6 cellular contexts compared by ENCODE assay signal in genomic region chrX:48956728-48957414, GRCh38. TPM values are rescaled to one million over a fixed set of nuclear protein-coding genes. Genes with fewer than 3 reads are reported as not detected.
A peak's percentile ranks its signal among the peaks of the same experiment; 100 is the strongest.
DNase-seq lines count a peak whose midpoint lies in the region; ATAC-seq lines count a peak whose summit lies in the region.

No MANE protein-coding gene starts in this region.

- H3K9me3 Mint-ChIP-seq in activated naive CD4-positive, alpha-beta T cell treated with anti-CD3 and anti-CD28 coated beads, Interleukin-2, amount 50 U/mL, for 72 hours: no peaks in the 10 kb centered on the region
- H3K9me3 Mint-ChIP-seq in memory B cell: no peaks in the 10 kb centered on the region

- H3K27ac ChIP-seq in HUES64 (ENCODE audit: low read depth, low read length): peak overlapping the region; percentile 99; the same call in 1 of the 2 replicates

- H3K27me3 Mint-ChIP-seq in memory B cell: no peaks in the 10 kb centered on the region

- H3K27ac Mint-ChIP-seq in activated naive CD4-positive, alpha-beta T cell treated with anti-CD3 and anti-CD28 coated beads, Interleukin-2, amount 50 U/mL, for 72 hours: peak overlapping the region; percentile 91 to 98
- H3K27ac Mint-ChIP-seq in memory B cell: peak overlapping the region; percentile 100

- H3K4me3 Mint-ChIP-seq in memory B cell: peak overlapping the region; percentile 72

- peak overlapping the region; percentile 89 for H3K4me3 ChIP-seq in HUES64 (ENCODE audit: low read length)

- DNase-seq in activated naive CD4-positive, alpha-beta T cell treated with anti-CD3 and anti-CD28 coated beads, Interleukin-2, amount 50 U/mL, for 72 hours (ENCODE audit: low spot score in 2 of 2): peak in 1 of 2 donors; percentile 81
- DNase-seq in memory B cell (ENCODE audit: low spot score in 2 of 2): peak; percentile 35 to 44
- DNase-seq in COR-L47 (lab: John Stamatoyannopoulos, UW): no peak
- DNase-seq in GF-D8 (lab: John Stamatoyannopoulos, UW): no peak
- no peak for DNase-seq in midbrain (lab: John Stamatoyannopoulos, UW)

- ATAC-seq in activated naive CD4-positive, alpha-beta T cell treated with anti-CD3 and anti-CD28 coated beads, Interleukin-2, amount 50 U/mL, for 72 hours: peak in 1 of 2 donors; percentile 40
- ATAC-seq in memory B cell (ENCODE audit: low read depth): peak; percentile 8

- peak overlapping the region; percentile 86 for H3K9ac ChIP-seq in HUES64 (ENCODE audit: low read depth, low read length)

- WGBS in HUES64: 4% methylated on average over 54 of the region's 61 CpGs

- H3K9me3 ChIP-seq in HUES64 (ENCODE audit: insufficient read depth, low read depth, low read length): no peaks in the 10 kb centered on the region

- peaks cover 42% of the 10 kb centered on the region for H3K4me1 Mint-ChIP-seq in memory B cell

- H3K36me3 Mint-ChIP-seq in activated naive CD4-positive, alpha-beta T cell treated with anti-CD3 and anti-CD28 coated beads, Interleukin-2, amount 50 U/mL, for 72 hours: peaks cover 0 to 17% of the 10 kb centered on the region in 2 donors
- peaks cover 3% of the 10 kb centered on the region for H3K36me3 Mint-ChIP-seq in memory B cell

- H3K4me1 ChIP-seq in HUES64 (ENCODE audit: insufficient read depth, low read length): no peaks in the 10 kb centered on the region

- H3K27me3 ChIP-seq in HUES64 (ENCODE audit: insufficient read depth, low read length): no peaks in the 10 kb centered on the region

- H3K36me3 ChIP-seq in HUES64 (ENCODE audit: insufficient read depth, low read length): peaks cover 30% of the 10 kb centered on the region

RNA-seq across cellular contexts. Expression of gene OTUD5, which starts 0.5 kb away (rescaled TPM):
- 30.9 TPM for polyA plus RNA-seq in HUES64 (2013, experiment 1 of 2)
- polyA plus RNA-seq in HUES64 (2013, experiment 2 of 2): 30.2 TPM
- total RNA-seq in activated naive CD4-positive, alpha-beta T cell treated with anti-CD3 and anti-CD28 coated beads, Interleukin-2, amount 50 U/mL, for 72 hours: 10 to 100 TPM; 76.8 to 82.4 TPM

RNA-seq across cellular contexts. Expression of gene KCND1, which starts 14.8 kb away (rescaled TPM):
- polyA plus RNA-seq in HUES64 (2013, experiment 1 of 2): 3.6 TPM
- polyA plus RNA-seq in HUES64 (2013, experiment 2 of 2): 2.5 TPM
- 10 to 100 TPM in 1 of 2 donors, 1 to 10 TPM in 1; 4.9 to 15.5 TPM for total RNA-seq in activated naive CD4-positive, alpha-beta T cell treated with anti-CD3 and anti-CD28 coated beads, Interleukin-2, amount 50 U/mL, for 72 hours

RNA-seq across cellular contexts. Expression of gene PIM2, which starts 38.0 kb away (rescaled TPM):
- 101 TPM for polyA plus RNA-seq in HUES64 (2013, experiment 1 of 2)
- 88.9 TPM for polyA plus RNA-seq in HUES64 (2013, experiment 2 of 2)
- total RNA-seq in activated naive CD4-positive, alpha-beta T cell treated with anti-CD3 and anti-CD28 coated beads, Interleukin-2, amount 50 U/mL, for 72 hours: 100 to 1,000 TPM; 264 to 357 TPM

RNA-seq across cellular contexts. Expression of gene GRIPAP1, which starts 45.2 kb away (rescaled TPM):
- polyA plus RNA-seq in HUES64 (2013, experiment 1 of 2): 24.8 TPM
- 23.8 TPM for polyA plus RNA-seq in HUES64 (2013, experiment 2 of 2)
- 100 to 1,000 TPM in 1 of 2 donors, 10 to 100 TPM in 1; 92.3 to 140 TPM for total RNA-seq in activated naive CD4-positive, alpha-beta T cell treated with anti-CD3 and anti-CD28 coated beads, Interleukin-2, amount 50 U/mL, for 72 hours

RNA-seq across cellular contexts. Expression of gene SLC35A2, which starts 45.4 kb away (rescaled TPM):
- 12.1 TPM for polyA plus RNA-seq in HUES64 (2013, experiment 1 of 2)
- polyA plus RNA-seq in HUES64 (2013, experiment 2 of 2): 10.3 TPM
- total RNA-seq in activated naive CD4-positive, alpha-beta T cell treated with anti-CD3 and anti-CD28 coated beads, Interleukin-2, amount 50 U/mL, for 72 hours: 10 to 100 TPM; 18.3 to 22.2 TPM

Comparison
In these comparisons a context has a peak if more than half of its experiments do, and no peak if none do; other contexts are left out.
1. DNase-seq: peak in memory B cell (2 of 2); none in COR-L47 (single experiment), GF-D8 (single experiment) and midbrain (single experiment).